ENCODE assay signal across 19 cellular contexts in the genomic region with DNA sequence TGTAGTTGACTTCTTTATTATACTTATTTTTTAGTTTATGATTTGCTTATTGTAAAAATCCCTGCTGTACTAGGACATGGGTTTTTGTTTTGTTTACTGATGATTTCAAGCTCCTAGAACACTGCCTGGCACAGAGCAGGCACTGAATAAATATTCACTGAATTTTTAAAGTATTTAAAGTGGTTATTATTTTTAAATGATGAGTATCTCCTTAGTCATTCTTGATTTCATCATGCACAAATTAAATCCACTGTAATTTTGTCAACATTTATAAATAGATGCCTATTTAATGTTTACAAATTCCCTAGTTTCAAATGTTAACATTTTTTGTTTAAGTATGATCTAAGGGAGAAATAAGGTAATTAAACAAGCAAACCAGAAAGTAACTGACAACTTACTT.
DNase-seq lines count a peak whose midpoint lies in the region; ATAC-seq, FAIRE-seq and TF ChIP-seq lines count a peak whose summit lies in the region.
"Had no signal": no experiment of that assay in that cellular context is flagged by ENCODE, and none has a peak within 500 bp of the region (broad histone marks: within the 10 kb centered on the region; RNA-seq: fewer than 3 reads in every experiment).

No MANE protein-coding gene starts in this region.

- H3K27me3 Mint-ChIP-seq in HFFc6 (ENCODE audit: insufficient read depth) = no peaks in the 10 kb centered on the region
- H3K27me3 Mint-ChIP-seq: CD8-positive, alpha-beta memory T cell had no signal

- no peaks in the 10 kb centered on the region for H3K9me3 Mint-ChIP-seq in HFFc6

- no peak overlapping the region for H3K4me2 ChIP-seq in endothelial cell of umbilical vein (ENCODE audit: insufficient read depth, low read length)
- H3K4me2 ChIP-seq: BLaER1 had no signal

- no peak for FAIRE-seq in endothelial cell of umbilical vein (lab: Jason Lieb, UNC)

- TF ChIP-seq CTCF in AG10803 (conservative IDR thresholded peaks at IDR 0.05; ENCODE audit: low read length) (no peak), HFFc6 (IDR thresholded peaks at IDR 0.05) (no peak), endothelial cell of umbilical vein (IDR thresholded peaks at IDR 0.05; ENCODE audit: extremely low read depth in 1 of 2, insufficient read depth in 1 of 2, low read depth in 1 of 2, low read length in 2 of 2) (no peak), foreskin fibroblast (IDR thresholded peaks at IDR 0.05; ENCODE audit: low read depth, low read length) (no peak), spleen (IDR thresholded peaks at IDR 0.05 in 8 of 11, conservative IDR thresholded peaks at IDR 0.05 in 3 of 11) (no peak), body of pancreas (IDR thresholded peaks at IDR 0.05) (no peak)

- H3K27ac ChIP-seq in endothelial cell of umbilical vein (ENCODE audit: insufficient read depth, low read depth, low read length) (no peak overlapping the region), spleen (no peak overlapping the region), body of pancreas (no peak overlapping the region)
- H3K27ac ChIP-seq: BLaER1, HL-60, SK-N-MC had no signal

- no peaks in the 10 kb centered on the region for H3K9me1 ChIP-seq in endothelial cell of umbilical vein (replicated peaks; ENCODE audit: control insufficient read depth, extremely low read depth, insufficient read depth, low read length)

- TF ChIP-seq POLR2A in endothelial cell of umbilical vein (IDR thresholded peaks at IDR 0.05; ENCODE audit: low read depth, low read length) = no peak
- TF ChIP-seq POLR2A in spleen (IDR thresholded peaks at IDR 0.05) = no peak
- no peak for TF ChIP-seq POLR2A in body of pancreas (IDR thresholded peaks at IDR 0.05)

- dilution Hi-C loops in endothelial cell of umbilical vein (cut with MboI; ENCODE audit: extremely low pct_ligation_motif_present, low sequenced_read_pairs) = no loop called here

- no peak for ATAC-seq in body of pancreas

- H3K4me1 Mint-ChIP-seq in HFFc6 (ENCODE audit: low read depth) = peaks cover 45% of the 10 kb centered on the region
- H3K4me1 Mint-ChIP-seq: CD8-positive, alpha-beta memory T cell had no signal

- H3K27me3 ChIP-seq in endothelial cell of umbilical vein (ENCODE audit: control insufficient read depth in 2 of 2, insufficient read depth in 2 of 2, low read length in 2 of 2) (no peaks in the 10 kb centered on the region), spleen (replicated peaks in 1 of 7) (no peaks in the 10 kb centered on the region), body of pancreas (no peaks in the 10 kb centered on the region)
- H3K27me3 ChIP-seq: BLaER1, MG63 had no signal

- no peak overlapping the region for H3K9ac ChIP-seq in endothelial cell of umbilical vein (replicated peaks; ENCODE audit: extremely low read depth, insufficient read depth, low read length)
- H3K9ac ChIP-seq: BLaER1 had no signal

- no peak overlapping the region for H2AFZ ChIP-seq in endothelial cell of umbilical vein (ENCODE audit: low read depth, low read length)

- no peak overlapping the region for H3K27ac Mint-ChIP-seq in HFFc6
- H3K27ac Mint-ChIP-seq: CD8-positive, alpha-beta memory T cell; H9 had no signal

- H3K4me3 Mint-ChIP-seq in HFFc6 = no peak overlapping the region
- H3K4me3 Mint-ChIP-seq: CD8-positive, alpha-beta memory T cell; H9 had no signal

- H3K36me3 ChIP-seq in endothelial cell of umbilical vein (ENCODE audit: control insufficient read depth in 2 of 2, extremely low read depth in 1 of 2, insufficient read depth in 2 of 2, low read length in 2 of 2) (no peaks in the 10 kb centered on the region), spleen (no peaks in the 10 kb centered on the region), body of pancreas (replicated peaks in 1 of 2; ENCODE audit: insufficient read depth in 1 of 2, low read depth in 2 of 2) (no peaks in the 10 kb centered on the region)
- H3K36me3 ChIP-seq: BLaER1, MG63 had no signal

- intact Hi-C loops in endothelial cell of umbilical vein (cut with micrococcal nuclease) (no loop called here), spleen (cut with DNase I; ENCODE audit: low total_unique reads) (no loop called here), body of pancreas (cut with DNase I) (no loop called here)

- H3K4me1 ChIP-seq in endothelial cell of umbilical vein (ENCODE audit: control insufficient read depth, extremely low read depth, insufficient read depth, low read length) = no peaks in the 10 kb centered on the region
- H3K4me1 ChIP-seq in spleen = no peaks in the 10 kb centered on the region
- H3K4me1 ChIP-seq in body of pancreas = no peaks in the 10 kb centered on the region

- H3K79me2 ChIP-seq in endothelial cell of umbilical vein (ENCODE audit: control insufficient read depth, insufficient read depth, low read length) = no peaks in the 10 kb centered on the region

- H3K9me3 ChIP-seq in endothelial cell of umbilical vein (replicated peaks; ENCODE audit: control insufficient read depth, insufficient read depth, low read length) (no peaks in the 10 kb centered on the region), spleen (peaks cover 0 to 18% (median 0%) of the 10 kb centered on the region in 8 donors), body of pancreas (no peaks in the 10 kb centered on the region)
- H3K9me3 ChIP-seq: MG63 had no signal

- peaks cover 6% of the 10 kb centered on the region; the same call in 1 of the 2 replicates for H3K36me3 Mint-ChIP-seq in HFFc6 (ENCODE audit: low read depth)
- H3K36me3 Mint-ChIP-seq: CD8-positive, alpha-beta memory T cell had no signal

- no peaks in the 10 kb centered on the region for H4K20me1 ChIP-seq in endothelial cell of umbilical vein (replicated peaks; ENCODE audit: control insufficient read depth, extremely low read depth, insufficient read depth, low read length)
- H4K20me1 ChIP-seq: BLaER1 had no signal

- DNase-seq in AG10803 (ENCODE audit: low read depth) (peak; percentile 33), HFFc6 (peak; percentile 33), endothelial cell of umbilical vein (ENCODE audit: low read depth, low spot score) (no peak), foreskin fibroblast (peak; percentile 24 to 62), cortex of kidney (lab: John Stamatoyannopoulos, UW) (no peak), spleen (no peak), superior temporal gyrus (ENCODE audit: extremely low spot score) (no peak), body of pancreas (no peak)
- DNase-seq: CD8-positive, alpha-beta memory T cell; DND-41; H9; KG1; MG63; NCI-H1105; NCI-H1694 treated with DMSO at 0.1 percent for 48 hours; NCI-H446 had no signal

- CTCF ChIA-PET in endothelial cell of umbilical vein (lab: Charles Lee) = interaction anchor here (1.2 kb wide), 1 partner anchor 11 kb away, joined by 3 read pairs; no protein-coding TSS in a partner anchor

- H3K4me3 ChIP-seq in AG10803 (ENCODE audit: low read length) (no peak overlapping the region), endothelial cell of umbilical vein (replicated peaks in 1 of 3; ENCODE audit: insufficient read depth in 1 of 3, low read depth in 1 of 3, low read length in 3 of 3) (no peak overlapping the region), foreskin fibroblast (ENCODE audit: low read depth in 1 of 2, low read length in 2 of 2) (no peak overlapping the region), spleen (no peak overlapping the region), body of pancreas (no peak overlapping the region)
- H3K4me3 ChIP-seq: BLaER1, MG63, SK-N-MC had no signal

- POLR2A ChIA-PET in endothelial cell of umbilical vein (lab: Charles Lee) = no interaction called here

- no TSS peak for BruUV-seq in endothelial cell of umbilical vein (replicated peaks; lab: Mats Ljungman, UMichigan)

TF ChIP-seq in endothelial cell of umbilical vein, 7 proteins besides CTCF, POLR2A, EP300 and RAD21:
- no peak for TF ChIP-seq GATA2 (IDR thresholded peaks at IDR 0.05; ENCODE audit: insufficient read depth, insufficient read length, low read depth, low read length)
- TF ChIP-seq FOS (IDR thresholded peaks at IDR 0.05; ENCODE audit: borderline replicate concordance, insufficient read depth, low read length) = peak; percentile 13

Comparison
In these comparisons a context has a peak if more than half of its experiments do, and no peak if none do; other contexts are left out.
1. DNase-seq: peak in AG10803 (single experiment), HFFc6 (single experiment) and foreskin fibroblast (2 of 2); none in endothelial cell of umbilical vein (single experiment), cortex of kidney (single experiment), spleen (single experiment), superior temporal gyrus (single experiment) and body of pancreas (0 of 4).